In the genomic region with DNA sequence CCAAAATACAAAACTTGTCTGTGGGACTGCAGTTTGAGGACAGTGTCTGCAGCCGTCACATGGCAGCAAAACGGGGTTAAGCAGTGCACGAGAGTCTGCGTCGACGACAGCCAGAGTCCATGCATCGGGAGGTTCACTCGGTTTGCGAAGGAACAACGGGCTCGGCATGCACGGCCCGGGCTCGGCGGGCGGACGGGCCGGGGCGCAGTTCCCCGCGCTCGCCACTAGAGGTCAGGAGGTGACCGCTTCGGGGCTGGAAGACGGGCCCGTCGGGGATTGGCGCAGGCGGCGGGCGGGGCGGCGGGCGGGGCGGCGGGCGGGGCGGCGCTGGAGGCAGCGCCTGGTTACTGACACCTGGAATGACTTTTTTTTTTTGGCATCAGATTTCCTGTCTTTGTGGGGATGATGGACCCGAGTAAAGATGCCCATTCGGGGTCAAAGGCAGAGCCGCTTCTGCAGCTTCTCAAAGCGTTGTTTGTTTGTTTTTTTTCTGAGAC, we compare ENCODE assay signal across 8 cellular contexts. TPM values are rescaled to one million over a fixed set of nuclear protein-coding genes. Genes with fewer than 3 reads are reported as not detected.
DNase-seq lines count a peak whose midpoint lies in the region; ATAC-seq, FAIRE-seq and TF ChIP-seq lines count a peak whose summit lies in the region.

No MANE protein-coding gene starts in this region.

- DNase-seq in AG09319 (ENCODE audit: extremely low read depth, low read depth): peak; percentile 23
- DNase-seq in GM19240 (ENCODE audit: insufficient read length, low spot score): peak; percentile 81
- DNase-seq in NCI-H1930 (lab: John Stamatoyannopoulos, UW): peak; percentile 43 to 78
- peak; percentile 68 to 82 (median 76) for DNase-seq in activated CD4-positive, CD25-positive, alpha-beta regulatory T cell (lab: John Stamatoyannopoulos, UW)
- DNase-seq in breast epithelium (ENCODE audit: low spot score in 2 of 2): peak; percentile 56 to 89
- peak; percentile 93 for DNase-seq in kidney
- DNase-seq in stimulated activated CD4-positive, alpha-beta T cell treated with anti-CD3 and anti-CD28 coated beads, Interleukin-15, amount 100 ng/mL, for 48 hours (ENCODE audit: low read depth in 2 of 2): peak; percentile 69 to 84

- no peaks in the 10 kb centered on the region for H3K4me1 ChIP-seq in breast epithelium
- H3K4me1 ChIP-seq in kidney (ENCODE audit: control insufficient read depth in 1 of 2, insufficient read depth in 1 of 2, low read depth in 1 of 2, low read length in 2 of 2): peaks cover 0 to 2% of the 10 kb centered on the region in 2 donors

- intact Hi-C loops in breast epithelium (cut with DNase I; ENCODE audit: low total_unique reads) (no loop called here), kidney (cut with DNase I) (no loop called here)

- TF ChIP-seq POLR2A in breast epithelium (IDR thresholded peaks at IDR 0.05): no peak

- no peaks in the 10 kb centered on the region for H3K27me3 ChIP-seq in breast epithelium

- TF ChIP-seq CTCF in AG09319 (IDR thresholded peaks at IDR 0.05; ENCODE audit: low read depth, low read length) (peak; percentile 62), breast epithelium (IDR thresholded peaks at IDR 0.05) (peak; percentile 61 to 77 (median 75)), kidney (IDR thresholded peaks at IDR 0.05; ENCODE audit: borderline replicate concordance, extremely low read depth, insufficient read depth) (peak; percentile 91)

- no peak overlapping the region for H3K9ac ChIP-seq in kidney (ENCODE audit: low read length in 2 of 2)

- no peaks in the 10 kb centered on the region for H3K9me3 ChIP-seq in breast epithelium
- no peaks in the 10 kb centered on the region for H3K9me3 ChIP-seq in kidney (ENCODE audit: control insufficient read depth in 1 of 2, low read length in 2 of 2)

- H3K36me3 ChIP-seq in breast epithelium (no peaks in the 10 kb centered on the region), kidney (ENCODE audit: control insufficient read depth in 1 of 2, insufficient read depth in 2 of 2, low read length in 2 of 2) (no peaks in the 10 kb centered on the region)

- FAIRE-seq in kidney (lab: Jason Lieb, UNC): no peak

- H3K4me3 ChIP-seq in breast epithelium: no peak overlapping the region
- no peak overlapping the region for H3K4me3 ChIP-seq in kidney (ENCODE audit: low read length in 2 of 2)

- no peak overlapping the region for H3K27ac ChIP-seq in breast epithelium
- H3K27ac ChIP-seq in kidney (ENCODE audit: low read depth in 2 of 2, low read length in 2 of 2): no peak overlapping the region

- no peak for ATAC-seq in HG03520 (IDR thresholded peaks at IDR 0.05; ENCODE audit: unreplicated experiment)

RNA-seq across cellular contexts. Expression of gene SCGB1C2, which starts 6.5 kb away (rescaled TPM):
- total RNA-seq in breast epithelium: not detected
- total RNA-seq in kidney: not detected
- not detected for polyA plus RNA-seq in kidney (ENCODE audit: insufficient read depth, low read depth, low replicate concordance)

RNA-seq across cellular contexts. Expression of gene DOC2B, which starts 37.6 kb away (rescaled TPM):
- total RNA-seq in breast epithelium (10 to 100 TPM in 1 of 3 donors, 1 to 10 TPM in 2; 5.9 to 22.9 (median 6.7) TPM), kidney (21.6 TPM)
- 4.2 TPM for polyA plus RNA-seq in kidney (ENCODE audit: insufficient read depth, low read depth, low replicate concordance)

Comparison
In these comparisons a context has a peak if more than half of its experiments do, and no peak if none do; other contexts are left out.
1. DNase-seq: peak in every context shown above with its lines; median percentile 93 in kidney; 81 in GM19240; 76 in stimulated activated CD4-positive, alpha-beta T cell treated with anti-CD3 and anti-CD28 coated beads, Interleukin-15, amount 100 ng/mL, for 48 hours; 76 in activated CD4-positive, CD25-positive, alpha-beta regulatory T cell; 72 in breast epithelium; 60 in NCI-H1930; 23 in AG09319.